In genomic region chr3:57062119-57062631, GRCh38 we compare ENCODE assay signal across 12 cellular contexts. TPM values are rescaled to one million over a fixed set of nuclear protein-coding genes. Genes with fewer than 3 reads are reported as not detected.
A peak's percentile ranks its signal among the peaks of the same experiment; 100 is the strongest.
DNase-seq lines count a peak whose midpoint lies in the region; ATAC-seq and TF ChIP-seq lines count a peak whose summit lies in the region.
"Had no signal": no experiment of that assay in that cellular context is flagged by ENCODE, and none has a peak within 500 bp of the region (broad histone marks: within the 10 kb centered on the region; RNA-seq: fewer than 3 reads in every experiment).

No MANE protein-coding gene starts in this region.

- H3K9me3 ChIP-seq in RWPE2 (ENCODE audit: severe bottlenecking) (no peaks in the 10 kb centered on the region), ovary (no peaks in the 10 kb centered on the region)

- TF ChIP-seq POLR2A in ovary (IDR thresholded peaks at IDR 0.05): no peak

- H3K27ac Mint-ChIP-seq in immature natural killer cell: no peak overlapping the region
- H3K27ac Mint-ChIP-seq: T-helper 2 cell treated with Interferon-gamma antibody and Interleukin-4, amounts not matched to agents 5 μg/mL and 100 μg/mL, for 36 hours had no signal

- no peak overlapping the region for H3K4me3 Mint-ChIP-seq in immature natural killer cell
- H3K4me3 Mint-ChIP-seq: central memory CD8-positive, alpha-beta T cell; T-helper 2 cell treated with Interferon-gamma antibody and Interleukin-4, amounts not matched to agents 5 μg/mL and 100 μg/mL, for 36 hours had no signal

- H3K27me3 ChIP-seq in RWPE2 (ENCODE audit: insufficient read depth, poor library complexity, severe bottlenecking) (no peaks in the 10 kb centered on the region), ovary (no peaks in the 10 kb centered on the region)

- H3K9me3 Mint-ChIP-seq in immature natural killer cell: peaks cover 0 to 1% (median 0%) of the 10 kb centered on the region in 6 donors
- H3K9me3 Mint-ChIP-seq: central memory CD8-positive, alpha-beta T cell; T-helper 2 cell treated with Interferon-gamma antibody and Interleukin-4, amounts not matched to agents 5 μg/mL and 100 μg/mL, for 36 hours had no signal

- peaks cover 2 to 4% (median 3%) of the 10 kb centered on the region in 3 donors for H3K27me3 Mint-ChIP-seq in immature natural killer cell (ENCODE audit: low read depth in 3 of 3)

- 4 to 20% (median 13%) methylated on average over 9 of the region's 9 CpGs for WGBS in ovary, 3 donors

- TF ChIP-seq EP300 in ovary (IDR thresholded peaks at IDR 0.05): no peak

- intact Hi-C loops in ovary (cut with DNase I): no loop called here

- DNase-seq in CD1c-positive myeloid dendritic cell (ENCODE audit: extremely low spot score) (peak; percentile 30), RWPE2 (ENCODE audit: low spot score) (no peak), globus pallidus (ENCODE audit: low spot score) (peak; percentile 64), ovary (peak; percentile 31 to 63 (median 50)), DMS114 treated with DMSO at 0.1 percent for 48 hours (lab: John Stamatoyannopoulos, UW; ENCODE audit: unreplicated experiment) (no peak), immature natural killer cell (no peak), NCI-H1092 (lab: John Stamatoyannopoulos, UW) (no peak)
- DNase-seq: NCI-H748 treated with DMSO at 0.1 percent for 48 hours had no signal

- TF ChIP-seq CTCF in RWPE2 (IDR thresholded peaks at IDR 0.05; ENCODE audit: poor library complexity, severe bottlenecking) (no peak), ovary (IDR thresholded peaks at IDR 0.05) (no peak)

- no peaks in the 10 kb centered on the region for H3K36me3 ChIP-seq in RWPE2 (ENCODE audit: low read depth)
- no peaks in the 10 kb centered on the region for H3K36me3 ChIP-seq in ovary

- H3K4me1 Mint-ChIP-seq in immature natural killer cell: peaks cover 0 to 6% of the 10 kb centered on the region in 2 donors
- H3K4me1 Mint-ChIP-seq: central memory CD8-positive, alpha-beta T cell had no signal

- no peaks in the 10 kb centered on the region for H3K36me3 Mint-ChIP-seq in immature natural killer cell

- H3K27ac ChIP-seq in RWPE2 (ENCODE audit: poor library complexity, severe bottlenecking) (peak overlapping the region; percentile 66), ovary (peak overlapping the region in 1 of 2 donors; percentile 77)

- H3K4me3 ChIP-seq in RWPE2 (ENCODE audit: severe bottlenecking) (no peak overlapping the region), ovary (no peak overlapping the region)

- ATAC-seq in RWPE2 (ENCODE audit: low read depth) (no peak), HG02610 (IDR thresholded peaks at IDR 0.05; ENCODE audit: unreplicated experiment) (no peak)

- H3K4me1 ChIP-seq in RWPE2 (ENCODE audit: insufficient read depth, poor library complexity, severe bottlenecking) (peaks cover 24% of the 10 kb centered on the region), ovary (ENCODE audit: insufficient read depth) (peaks cover 4% of the 10 kb centered on the region)

RNA-seq across cellular contexts. Expression of gene SPATA12, which starts 1.7 kb away (rescaled TPM):
- total RNA-seq in ovary: under 1 TPM in 2 of 7 donors, not detected in 5; 0.10 TPM
- polyA plus RNA-seq in ovary: under 1 TPM; 0.02 to 0.12 TPM
- not detected for polyA plus RNA-seq in immature natural killer cell
- polyA plus RNA-seq: BJ had no signal

Comparison
In these comparisons a context has a peak if more than half of its experiments do, and no peak if none do; other contexts are left out.
1. DNase-seq: peak in CD1c-positive myeloid dendritic cell (single experiment), globus pallidus (single experiment) and ovary (5 of 5); none in RWPE2 (single experiment), DMS114 treated with DMSO at 0.1 percent for 48 hours (single experiment), immature natural killer cell (0 of 3) and NCI-H1092 (single experiment).